Comparison of ENCODE assay signal across 1 cellular context in genomic region chr10:11245510-11245909, GRCh38.
TF ChIP-seq lines count a peak whose summit lies in the region.

No MANE protein-coding gene starts in this region.

TF ChIP-seq in HepG2, 621 proteins besides CTCF, POLR2A, EP300 and RAD21 (continued from another document):
- TF ChIP-seq, protein P1, sequence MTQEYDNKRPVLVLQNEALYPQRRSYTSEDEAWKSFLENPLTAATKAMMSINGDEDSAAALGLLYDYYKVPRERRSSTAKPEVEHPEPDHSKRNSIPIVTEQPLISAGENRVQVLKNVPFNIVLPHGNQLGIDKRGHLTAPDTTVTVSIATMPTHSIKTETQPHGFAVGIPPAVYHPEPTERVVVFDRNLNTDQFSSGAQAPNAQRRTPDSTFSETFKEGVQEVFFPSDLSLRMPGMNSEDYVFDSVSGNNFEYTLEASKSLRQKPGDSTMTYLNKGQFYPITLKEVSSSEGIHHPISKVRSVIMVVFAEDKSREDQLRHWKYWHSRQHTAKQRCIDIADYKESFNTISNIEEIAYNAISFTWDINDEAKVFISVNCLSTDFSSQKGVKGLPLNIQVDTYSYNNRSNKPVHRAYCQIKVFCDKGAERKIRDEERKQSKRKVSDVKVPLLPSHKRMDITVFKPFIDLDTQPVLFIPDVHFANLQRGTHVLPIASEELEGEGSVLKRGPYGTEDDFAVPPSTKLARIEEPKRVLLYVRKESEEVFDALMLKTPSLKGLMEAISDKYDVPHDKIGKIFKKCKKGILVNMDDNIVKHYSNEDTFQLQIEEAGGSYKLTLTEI (CRISPR knock-in tag; conservative IDR thresholded peaks at IDR 0.05), result no peak
- TF ChIP-seq ZNF639 (CRISPR knock-in tag; conservative IDR thresholded peaks at IDR 0.05) (no peak), SRSF4 (IDR thresholded peaks at IDR 0.05; ENCODE audit: low read depth, low read length, poor library complexity, severe bottlenecking) (no peak), ZNF614 (CRISPR knock-in tag; IDR thresholded peaks at IDR 0.05; ENCODE audit: borderline replicate concordance) (no peak), HMGA1 (CRISPR knock-in tag; conservative IDR thresholded peaks at IDR 0.05) (no peak), MEIS2 (CRISPR knock-in tag; IDR thresholded peaks at IDR 0.05) (no peak), SAP130 (CRISPR knock-in tag; IDR thresholded peaks at IDR 0.05; ENCODE audit: low read depth) (no peak), PHF21A (CRISPR knock-in tag; IDR thresholded peaks at IDR 0.05) (no peak), ZNF777 (CRISPR knock-in tag; IDR thresholded peaks at IDR 0.05) (no peak), ZNF292 (CRISPR knock-in tag; IDR thresholded peaks at IDR 0.05; ENCODE audit: borderline replicate concordance, low read depth) (no peak), ZNF142 (CRISPR knock-in tag; IDR thresholded peaks at IDR 0.05) (no peak)
